ENCODE assay signal across 2 cellular contexts in the genomic region with DNA sequence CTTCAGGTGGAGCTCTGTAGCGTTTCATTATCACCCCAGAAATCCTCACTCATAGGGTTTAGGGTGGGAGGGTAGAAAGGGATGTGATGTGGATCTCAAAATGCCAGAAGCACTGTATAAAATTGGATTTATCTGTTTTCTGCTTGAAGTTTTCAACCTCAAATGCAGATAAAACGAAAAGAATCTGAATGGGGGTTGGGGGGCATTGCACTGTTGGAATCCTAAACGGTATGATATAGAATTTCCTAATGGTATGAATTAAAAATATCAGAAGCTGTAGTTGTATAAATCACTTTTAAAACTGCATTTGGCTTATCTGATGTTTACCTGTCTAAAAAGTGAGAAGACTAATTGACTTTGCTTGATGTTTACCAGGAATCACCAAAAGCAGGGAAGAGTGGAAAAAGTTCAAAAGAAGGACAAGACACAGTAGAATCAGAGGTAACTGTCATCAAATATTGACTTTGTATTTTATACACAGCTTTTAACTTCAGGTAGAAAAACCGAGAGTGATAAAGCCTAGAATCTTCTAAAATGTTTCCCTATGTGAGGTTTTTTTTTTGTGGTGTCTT.
TF ChIP-seq lines count a peak whose summit lies in the region.

No MANE protein-coding gene starts in this region.

TF ChIP-seq in SK-N-SH, 30 proteins besides CTCF, POLR2A, EP300 and RAD21 (continued from another document):
- no peak for TF ChIP-seq NFIC (IDR thresholded peaks at IDR 0.05; ENCODE audit: borderline replicate concordance)
- no peak for TF ChIP-seq CHD2 (IDR thresholded peaks at IDR 0.05; ENCODE audit: low read length, partially characterized antibody)
- no peak for TF ChIP-seq YY1 (IDR thresholded peaks at IDR 0.05; ENCODE audit: low read depth)
- TF ChIP-seq, protein P1, sequence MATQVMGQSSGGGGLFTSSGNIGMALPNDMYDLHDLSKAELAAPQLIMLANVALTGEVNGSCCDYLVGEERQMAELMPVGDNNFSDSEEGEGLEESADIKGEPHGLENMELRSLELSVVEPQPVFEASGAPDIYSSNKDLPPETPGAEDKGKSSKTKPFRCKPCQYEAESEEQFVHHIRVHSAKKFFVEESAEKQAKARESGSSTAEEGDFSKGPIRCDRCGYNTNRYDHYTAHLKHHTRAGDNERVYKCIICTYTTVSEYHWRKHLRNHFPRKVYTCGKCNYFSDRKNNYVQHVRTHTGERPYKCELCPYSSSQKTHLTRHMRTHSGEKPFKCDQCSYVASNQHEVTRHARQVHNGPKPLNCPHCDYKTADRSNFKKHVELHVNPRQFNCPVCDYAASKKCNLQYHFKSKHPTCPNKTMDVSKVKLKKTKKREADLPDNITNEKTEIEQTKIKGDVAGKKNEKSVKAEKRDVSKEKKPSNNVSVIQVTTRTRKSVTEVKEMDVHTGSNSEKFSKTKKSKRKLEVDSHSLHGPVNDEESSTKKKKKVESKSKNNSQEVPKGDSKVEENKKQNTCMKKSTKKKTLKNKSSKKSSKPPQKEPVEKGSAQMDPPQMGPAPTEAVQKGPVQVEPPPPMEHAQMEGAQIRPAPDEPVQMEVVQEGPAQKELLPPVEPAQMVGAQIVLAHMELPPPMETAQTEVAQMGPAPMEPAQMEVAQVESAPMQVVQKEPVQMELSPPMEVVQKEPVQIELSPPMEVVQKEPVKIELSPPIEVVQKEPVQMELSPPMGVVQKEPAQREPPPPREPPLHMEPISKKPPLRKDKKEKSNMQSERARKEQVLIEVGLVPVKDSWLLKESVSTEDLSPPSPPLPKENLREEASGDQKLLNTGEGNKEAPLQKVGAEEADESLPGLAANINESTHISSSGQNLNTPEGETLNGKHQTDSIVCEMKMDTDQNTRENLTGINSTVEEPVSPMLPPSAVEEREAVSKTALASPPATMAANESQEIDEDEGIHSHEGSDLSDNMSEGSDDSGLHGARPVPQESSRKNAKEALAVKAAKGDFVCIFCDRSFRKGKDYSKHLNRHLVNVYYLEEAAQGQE (IDR thresholded peaks at IDR 0.05; ENCODE audit: low read depth, low read length), result no peak
- TF ChIP-seq RCOR1 (IDR thresholded peaks at IDR 0.05; ENCODE audit: low read length), result no peak
- no peak for TF ChIP-seq TAF1 (IDR thresholded peaks at IDR 0.05; ENCODE audit: borderline replicate concordance, low read depth, low read length)
- no peak for TF ChIP-seq EZH2phosphoT487 (IDR thresholded peaks at IDR 0.05; ENCODE audit: borderline replicate concordance, low read depth)
- TF ChIP-seq, protein P2, sequence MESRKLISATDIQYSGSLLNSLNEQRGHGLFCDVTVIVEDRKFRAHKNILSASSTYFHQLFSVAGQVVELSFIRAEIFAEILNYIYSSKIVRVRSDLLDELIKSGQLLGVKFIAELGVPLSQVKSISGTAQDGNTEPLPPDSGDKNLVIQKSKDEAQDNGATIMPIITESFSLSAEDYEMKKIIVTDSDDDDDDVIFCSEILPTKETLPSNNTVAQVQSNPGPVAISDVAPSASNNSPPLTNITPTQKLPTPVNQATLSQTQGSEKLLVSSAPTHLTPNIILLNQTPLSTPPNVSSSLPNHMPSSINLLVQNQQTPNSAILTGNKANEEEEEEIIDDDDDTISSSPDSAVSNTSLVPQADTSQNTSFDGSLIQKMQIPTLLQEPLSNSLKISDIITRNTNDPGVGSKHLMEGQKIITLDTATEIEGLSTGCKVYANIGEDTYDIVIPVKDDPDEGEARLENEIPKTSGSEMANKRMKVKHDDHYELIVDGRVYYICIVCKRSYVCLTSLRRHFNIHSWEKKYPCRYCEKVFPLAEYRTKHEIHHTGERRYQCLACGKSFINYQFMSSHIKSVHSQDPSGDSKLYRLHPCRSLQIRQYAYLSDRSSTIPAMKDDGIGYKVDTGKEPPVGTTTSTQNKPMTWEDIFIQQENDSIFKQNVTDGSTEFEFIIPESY (IDR thresholded peaks at IDR 0.05; ENCODE audit: borderline replicate concordance, low read depth), result no peak
TF ChIP-seq in SK-N-SH: peak in this region for 0.

TF ChIP-seq in SK-N-SH treated with all-trans-retinoic acid at 6 μM for 48 hours, 23 proteins besides CTCF, POLR2A, EP300 and RAD21 (continued from another document):
- TF ChIP-seq, protein P3, sequence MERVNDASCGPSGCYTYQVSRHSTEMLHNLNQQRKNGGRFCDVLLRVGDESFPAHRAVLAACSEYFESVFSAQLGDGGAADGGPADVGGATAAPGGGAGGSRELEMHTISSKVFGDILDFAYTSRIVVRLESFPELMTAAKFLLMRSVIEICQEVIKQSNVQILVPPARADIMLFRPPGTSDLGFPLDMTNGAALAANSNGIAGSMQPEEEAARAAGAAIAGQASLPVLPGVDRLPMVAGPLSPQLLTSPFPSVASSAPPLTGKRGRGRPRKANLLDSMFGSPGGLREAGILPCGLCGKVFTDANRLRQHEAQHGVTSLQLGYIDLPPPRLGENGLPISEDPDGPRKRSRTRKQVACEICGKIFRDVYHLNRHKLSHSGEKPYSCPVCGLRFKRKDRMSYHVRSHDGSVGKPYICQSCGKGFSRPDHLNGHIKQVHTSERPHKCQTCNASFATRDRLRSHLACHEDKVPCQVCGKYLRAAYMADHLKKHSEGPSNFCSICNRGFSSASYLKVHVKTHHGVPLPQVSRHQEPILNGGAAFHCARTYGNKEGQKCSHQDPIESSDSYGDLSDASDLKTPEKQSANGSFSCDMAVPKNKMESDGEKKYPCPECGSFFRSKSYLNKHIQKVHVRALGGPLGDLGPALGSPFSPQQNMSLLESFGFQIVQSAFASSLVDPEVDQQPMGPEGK (CRISPR knock-in tag; IDR thresholded peaks at IDR 0.05; ENCODE audit: borderline replicate concordance), result no peak
- no peak for TF ChIP-seq ISL1 (CRISPR knock-in tag; IDR thresholded peaks at IDR 0.05)
- no peak for TF ChIP-seq OSR1 (CRISPR knock-in tag; IDR thresholded peaks at IDR 0.05)
- no peak for TF ChIP-seq BACH2 (CRISPR knock-in tag; IDR thresholded peaks at IDR 0.05; ENCODE audit: borderline replicate concordance)
- TF ChIP-seq, protein P4, sequence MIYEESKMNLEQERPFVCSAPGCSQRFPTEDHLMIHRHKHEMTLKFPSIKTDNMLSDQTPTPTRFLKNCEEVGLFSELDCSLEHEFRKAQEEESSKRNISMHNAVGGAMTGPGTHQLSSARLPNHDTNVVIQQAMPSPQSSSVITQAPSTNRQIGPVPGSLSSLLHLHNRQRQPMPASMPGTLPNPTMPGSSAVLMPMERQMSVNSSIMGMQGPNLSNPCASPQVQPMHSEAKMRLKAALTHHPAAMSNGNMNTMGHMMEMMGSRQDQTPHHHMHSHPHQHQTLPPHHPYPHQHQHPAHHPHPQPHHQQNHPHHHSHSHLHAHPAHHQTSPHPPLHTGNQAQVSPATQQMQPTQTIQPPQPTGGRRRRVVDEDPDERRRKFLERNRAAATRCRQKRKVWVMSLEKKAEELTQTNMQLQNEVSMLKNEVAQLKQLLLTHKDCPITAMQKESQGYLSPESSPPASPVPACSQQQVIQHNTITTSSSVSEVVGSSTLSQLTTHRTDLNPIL (CRISPR knock-in tag; IDR thresholded peaks at IDR 0.05; ENCODE audit: low read depth), result no peak
- TF ChIP-seq SNAI2 (CRISPR knock-in tag; IDR thresholded peaks at IDR 0.05), result no peak
- no peak for TF ChIP-seq ZNF70 (CRISPR knock-in tag; IDR thresholded peaks at IDR 0.05)
- no peak for TF ChIP-seq CSDC2 (CRISPR knock-in tag; IDR thresholded peaks at IDR 0.05)
- TF ChIP-seq, protein P5, sequence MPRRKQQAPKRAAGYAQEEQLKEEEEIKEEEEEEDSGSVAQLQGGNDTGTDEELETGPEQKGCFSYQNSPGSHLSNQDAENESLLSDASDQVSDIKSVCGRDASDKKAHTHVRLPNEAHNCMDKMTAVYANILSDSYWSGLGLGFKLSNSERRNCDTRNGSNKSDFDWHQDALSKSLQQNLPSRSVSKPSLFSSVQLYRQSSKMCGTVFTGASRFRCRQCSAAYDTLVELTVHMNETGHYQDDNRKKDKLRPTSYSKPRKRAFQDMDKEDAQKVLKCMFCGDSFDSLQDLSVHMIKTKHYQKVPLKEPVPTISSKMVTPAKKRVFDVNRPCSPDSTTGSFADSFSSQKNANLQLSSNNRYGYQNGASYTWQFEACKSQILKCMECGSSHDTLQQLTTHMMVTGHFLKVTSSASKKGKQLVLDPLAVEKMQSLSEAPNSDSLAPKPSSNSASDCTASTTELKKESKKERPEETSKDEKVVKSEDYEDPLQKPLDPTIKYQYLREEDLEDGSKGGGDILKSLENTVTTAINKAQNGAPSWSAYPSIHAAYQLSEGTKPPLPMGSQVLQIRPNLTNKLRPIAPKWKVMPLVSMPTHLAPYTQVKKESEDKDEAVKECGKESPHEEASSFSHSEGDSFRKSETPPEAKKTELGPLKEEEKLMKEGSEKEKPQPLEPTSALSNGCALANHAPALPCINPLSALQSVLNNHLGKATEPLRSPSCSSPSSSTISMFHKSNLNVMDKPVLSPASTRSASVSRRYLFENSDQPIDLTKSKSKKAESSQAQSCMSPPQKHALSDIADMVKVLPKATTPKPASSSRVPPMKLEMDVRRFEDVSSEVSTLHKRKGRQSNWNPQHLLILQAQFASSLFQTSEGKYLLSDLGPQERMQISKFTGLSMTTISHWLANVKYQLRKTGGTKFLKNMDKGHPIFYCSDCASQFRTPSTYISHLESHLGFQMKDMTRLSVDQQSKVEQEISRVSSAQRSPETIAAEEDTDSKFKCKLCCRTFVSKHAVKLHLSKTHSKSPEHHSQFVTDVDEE (CRISPR knock-in tag; IDR thresholded peaks at IDR 0.05), result no peak
- TF ChIP-seq, protein P6, sequence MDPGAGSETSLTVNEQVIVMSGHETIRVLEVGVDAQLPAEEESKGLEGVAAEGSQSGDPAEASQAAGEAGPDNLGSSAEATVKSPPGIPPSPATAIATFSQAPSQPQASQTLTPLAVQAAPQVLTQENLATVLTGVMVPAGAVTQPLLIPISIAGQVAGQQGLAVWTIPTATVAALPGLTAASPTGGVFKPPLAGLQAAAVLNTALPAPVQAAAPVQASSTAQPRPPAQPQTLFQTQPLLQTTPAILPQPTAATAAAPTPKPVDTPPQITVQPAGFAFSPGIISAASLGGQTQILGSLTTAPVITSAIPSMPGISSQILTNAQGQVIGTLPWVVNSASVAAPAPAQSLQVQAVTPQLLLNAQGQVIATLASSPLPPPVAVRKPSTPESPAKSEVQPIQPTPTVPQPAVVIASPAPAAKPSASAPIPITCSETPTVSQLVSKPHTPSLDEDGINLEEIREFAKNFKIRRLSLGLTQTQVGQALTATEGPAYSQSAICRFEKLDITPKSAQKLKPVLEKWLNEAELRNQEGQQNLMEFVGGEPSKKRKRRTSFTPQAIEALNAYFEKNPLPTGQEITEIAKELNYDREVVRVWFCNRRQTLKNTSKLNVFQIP (CRISPR knock-in tag; IDR thresholded peaks at IDR 0.05; ENCODE audit: borderline replicate concordance, low read depth), result no peak
- no peak for TF ChIP-seq PPARA (CRISPR knock-in tag; IDR thresholded peaks at IDR 0.05; ENCODE audit: borderline replicate concordance)
- no peak for TF ChIP-seq ZC3H10 (CRISPR knock-in tag; IDR thresholded peaks at IDR 0.05)
- TF ChIP-seq TOX (CRISPR knock-in tag; IDR thresholded peaks at IDR 0.05; ENCODE audit: borderline replicate concordance), result no peak
- TF ChIP-seq ZNF8 (CRISPR knock-in tag; IDR thresholded peaks at IDR 0.05), result no peak
- no peak for TF ChIP-seq ARNTL (CRISPR knock-in tag; IDR thresholded peaks at IDR 0.05; ENCODE audit: borderline replicate concordance, low read depth)
